Comparison of ENCODE assay signal across 15 cellular contexts in the genomic region with DNA sequence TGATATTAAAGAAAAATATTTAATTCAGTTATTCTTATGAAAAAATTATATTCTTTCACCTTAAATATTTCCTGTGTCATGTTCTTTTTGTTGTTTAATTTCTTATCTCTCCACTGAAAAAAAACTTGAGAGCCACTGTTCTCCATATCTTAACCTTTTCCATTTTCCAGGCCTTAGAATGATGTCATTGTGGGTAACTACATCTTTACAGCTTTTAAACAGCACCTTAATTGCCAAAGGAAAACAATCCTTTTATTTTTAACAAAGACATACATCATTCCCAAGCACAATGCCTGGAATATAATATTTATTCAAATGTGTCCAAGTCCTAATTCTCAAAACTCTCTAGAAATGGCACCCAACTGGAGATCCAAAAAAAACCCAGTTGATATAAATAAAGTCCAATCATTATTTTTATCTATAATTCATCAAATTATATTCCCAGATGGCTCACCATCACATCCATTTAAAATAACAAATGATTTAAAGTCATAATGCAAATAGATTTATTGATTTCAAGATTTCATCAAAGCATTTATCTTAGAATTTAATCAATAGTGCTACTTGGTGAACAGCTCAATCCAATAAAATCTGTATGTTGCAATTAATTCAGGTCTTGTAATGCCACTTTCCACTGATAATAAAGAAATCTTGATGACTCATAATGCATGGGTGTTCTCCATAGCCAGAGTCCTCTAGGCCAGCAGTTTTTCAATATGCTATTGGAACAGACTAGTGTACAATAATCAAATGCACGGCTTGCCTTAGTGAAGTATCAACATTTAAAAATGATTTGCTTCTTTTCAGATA.
DNase-seq lines count a peak whose midpoint lies in the region; ATAC-seq and TF ChIP-seq lines count a peak whose summit lies in the region.
"Had no signal": no experiment of that assay in that cellular context is flagged by ENCODE, and none has a peak within 500 bp of the region (broad histone marks: within the 10 kb centered on the region; RNA-seq: fewer than 3 reads in every experiment).

No MANE protein-coding gene starts in this region.

- H3K56ac ChIP-seq in IMR-90 (ENCODE audit: extremely low read depth, insufficient read depth, low read length): no peak overlapping the region

- H2AFZ ChIP-seq in IMR-90 (replicated peaks; ENCODE audit: low read length, poor library complexity): no peak overlapping the region

- dilution Hi-C loops in IMR-90 (cut with HindIII; ENCODE audit: low sequenced_read_pairs, unreplicated experiment): no loop called here

- BruUV-seq in IMR-90 (replicated peaks; lab: Mats Ljungman, UMichigan): no TSS peak

- no peak for TF ChIP-seq POLR2A in IMR-90 (IDR thresholded peaks at IDR 0.05; ENCODE audit: low read depth, low read length)

- H2BK5ac ChIP-seq in IMR-90 (ENCODE audit: low read depth, low read length, poor library complexity, severe bottlenecking): no peak overlapping the region

- H3K27ac ChIP-seq in IMR-90 (ENCODE audit: insufficient read depth, low read length): no peak overlapping the region

- no peaks in the 10 kb centered on the region for H3K27me3 ChIP-seq in IMR-90 (ENCODE audit: control insufficient read depth, insufficient read depth, low read length)

- H3K9me3 ChIP-seq in IMR-90 (ENCODE audit: control insufficient read depth, insufficient read depth, low read length): no peaks in the 10 kb centered on the region

- no peak overlapping the region for H3K4ac ChIP-seq in IMR-90 (ENCODE audit: low read depth, low read length)

- no peaks in the 10 kb centered on the region for H3K36me3 ChIP-seq in IMR-90 (ENCODE audit: control insufficient read depth, insufficient read depth, low read length)

- in situ Hi-C loops in IMR-90 (cut with MboI; ENCODE audit: low sequenced_read_pairs): no loop called here

- H3K4me3 ChIP-seq in IMR-90 (ENCODE audit: insufficient read depth, low read depth, low read length): no peak overlapping the region
- H3K4me3 ChIP-seq in choroid plexus epithelial cell (ENCODE audit: low read depth, low read length): no peak overlapping the region

- intact Hi-C loops in IMR-90 (cut with micrococcal nuclease) (no loop called here), left colon (cut with DNase I, micrococcal nuclease) (no loop called here)

- no peaks in the 10 kb centered on the region for H4K20me1 ChIP-seq in IMR-90 (ENCODE audit: insufficient read depth, low read length)

- H4K8ac ChIP-seq in IMR-90 (ENCODE audit: low read depth in 2 of 2, low read length in 2 of 2): no peak overlapping the region

- no peak for TF ChIP-seq RAD21 in IMR-90 (IDR thresholded peaks at IDR 0.05; ENCODE audit: low read length)

- CTCF ChIA-PET in IMR-90 (lab: Yijun Ruan, JAX): interaction anchor here (0.6 kb wide), 1 partner anchor 268 kb away, joined by 3 read pairs; no protein-coding TSS in a partner anchor

- DNase-seq in ELR (ENCODE audit: low read depth): peak; percentile 31
- DNase-seq in IMR-90: peak; percentile 31
- peak; percentile 35 for DNase-seq in choroid plexus epithelial cell (ENCODE audit: low read depth)
- DNase-seq in left colon: no peak
- DNase-seq in SHP77 (lab: John Stamatoyannopoulos, UW): no peak
- DNase-seq in activated CD4-positive, CD25-positive, alpha-beta regulatory T cell treated with anti-CD3 and anti-CD28 coated beads, Interleukin-2, amount 50 U/mL, for 72 hours: no peak
- DNase-seq: CD4-positive, CD25-positive, alpha-beta regulatory T cell; DMS53; H9; KG1; NCI-H1048; NCI-H1436 treated with DMSO at 0.1 percent for 48 hours; NCI-H2029 treated with DMSO at 0.1 percent for 48 hours; NCI-H510A had no signal

- H3K23ac ChIP-seq in IMR-90 (ENCODE audit: low read depth, low read length): no peak overlapping the region

- no peak overlapping the region for H3K18ac ChIP-seq in IMR-90 (ENCODE audit: low read depth, low read length)

- no peaks in the 10 kb centered on the region for H3K9me1 ChIP-seq in IMR-90 (ENCODE audit: insufficient read depth, low read length)

- H2AK9ac ChIP-seq in IMR-90 (replicated peaks; ENCODE audit: low read depth, low read length, poor library complexity): no peak overlapping the region

- H3K4me1 ChIP-seq in IMR-90 (ENCODE audit: control insufficient read depth, insufficient read depth, low read length): peaks cover 2% of the 10 kb centered on the region; the same call in 1 of the 2 replicates

- H3K9ac ChIP-seq in IMR-90 (ENCODE audit: low read depth, low read length): no peak overlapping the region

- H2BK15ac ChIP-seq in IMR-90 (ENCODE audit: low read depth, low read length): no peak overlapping the region

- no peak overlapping the region for H2BK20ac ChIP-seq in IMR-90 (ENCODE audit: low read depth, low read length)

- no peak overlapping the region for H4K5ac ChIP-seq in IMR-90 (ENCODE audit: low read depth, low read length)

- H2BK120ac ChIP-seq in IMR-90 (ENCODE audit: low read depth, low read length): no peak overlapping the region

- H2AK5ac ChIP-seq in IMR-90 (ENCODE audit: low read depth, low read length): no peak overlapping the region

- TF ChIP-seq CTCF in IMR-90 (conservative IDR thresholded peaks at IDR 0.05; ENCODE audit: low read depth, low read length) (no peak), choroid plexus epithelial cell (conservative IDR thresholded peaks at IDR 0.05; ENCODE audit: low read depth, low read length) (no peak)

- ATAC-seq in IMR-90 (ENCODE audit: low read depth): peak; percentile 29; the same call in 1 of the 2 replicates
- ATAC-seq in left colon: peak; percentile 54
- no peak for ATAC-seq in GM21723 (IDR thresholded peaks at IDR 0.05; ENCODE audit: unreplicated experiment)

- POLR2A ChIA-PET in IMR-90 (lab: Charles Lee; ENCODE audit: unreplicated experiment): no interaction called here

- H3K4me2 ChIP-seq in IMR-90 (ENCODE audit: low read depth, low read length): no peak overlapping the region

- no peaks in the 10 kb centered on the region for H3K79me1 ChIP-seq in IMR-90 (ENCODE audit: low read depth in 1 of 2, low read length in 2 of 2)

- no peak overlapping the region for H4K91ac ChIP-seq in IMR-90 (ENCODE audit: insufficient read depth, low read depth, low read length)

- WGBS in IMR-90 (ENCODE audit: extremely low coverage in 2 of 2, insufficient read length in 1 of 2), 2 experiments: no CpG with 5 or more reads among the region's 1 CpG

- no peak overlapping the region for H3K14ac ChIP-seq in IMR-90 (replicated peaks; ENCODE audit: low read depth, low read length)

TF ChIP-seq in IMR-90, 13 proteins besides CTCF, POLR2A, EP300 and RAD21:
- TF ChIP-seq RCOR1 (IDR thresholded peaks at IDR 0.05; ENCODE audit: insufficient replicate concordance, low read length) (no peak), CHD1 (IDR thresholded peaks at IDR 0.05; ENCODE audit: low read depth, low read length) (no peak), NFE2L2 (IDR thresholded peaks at IDR 0.05; ENCODE audit: low read depth, low read length) (no peak), MAZ (IDR thresholded peaks at IDR 0.05; ENCODE audit: borderline replicate concordance, low read depth, low read length) (no peak), MAFK (IDR thresholded peaks at IDR 0.05; ENCODE audit: low read depth, low read length) (no peak), FOS (IDR thresholded peaks at IDR 0.05; ENCODE audit: low read depth, low read length) (peak; percentile 56; the same call in 1 of the 2 replicates), RFX5 (IDR thresholded peaks at IDR 0.05; ENCODE audit: low read depth, low read length) (no peak), BHLHE40 (IDR thresholded peaks at IDR 0.05; ENCODE audit: low read depth, low read length) (no peak; the same call in 1 of the 2 replicates), CEBPB (IDR thresholded peaks at IDR 0.05; ENCODE audit: low read depth, low read length) (peak; percentile 51; the same call in 1 of the 2 replicates)
- TF ChIP-seq, protein P1, sequence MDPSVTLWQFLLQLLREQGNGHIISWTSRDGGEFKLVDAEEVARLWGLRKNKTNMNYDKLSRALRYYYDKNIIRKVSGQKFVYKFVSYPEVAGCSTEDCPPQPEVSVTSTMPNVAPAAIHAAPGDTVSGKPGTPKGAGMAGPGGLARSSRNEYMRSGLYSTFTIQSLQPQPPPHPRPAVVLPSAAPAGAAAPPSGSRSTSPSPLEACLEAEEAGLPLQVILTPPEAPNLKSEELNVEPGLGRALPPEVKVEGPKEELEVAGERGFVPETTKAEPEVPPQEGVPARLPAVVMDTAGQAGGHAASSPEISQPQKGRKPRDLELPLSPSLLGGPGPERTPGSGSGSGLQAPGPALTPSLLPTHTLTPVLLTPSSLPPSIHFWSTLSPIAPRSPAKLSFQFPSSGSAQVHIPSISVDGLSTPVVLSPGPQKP (IDR thresholded peaks at IDR 0.05; ENCODE audit: borderline replicate concordance, low read depth, low read length): no peak
- TF ChIP-seq, protein P2, sequence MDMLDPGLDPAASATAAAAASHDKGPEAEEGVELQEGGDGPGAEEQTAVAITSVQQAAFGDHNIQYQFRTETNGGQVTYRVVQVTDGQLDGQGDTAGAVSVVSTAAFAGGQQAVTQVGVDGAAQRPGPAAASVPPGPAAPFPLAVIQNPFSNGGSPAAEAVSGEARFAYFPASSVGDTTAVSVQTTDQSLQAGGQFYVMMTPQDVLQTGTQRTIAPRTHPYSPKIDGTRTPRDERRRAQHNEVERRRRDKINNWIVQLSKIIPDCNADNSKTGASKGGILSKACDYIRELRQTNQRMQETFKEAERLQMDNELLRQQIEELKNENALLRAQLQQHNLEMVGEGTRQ (IDR thresholded peaks at IDR 0.05; ENCODE audit: low read depth, low read length): no peak

Comparison
In these comparisons a context has a peak if more than half of its experiments do, and no peak if none do; other contexts are left out.
1. DNase-seq: peak in ELR (single experiment), IMR-90 (single experiment) and choroid plexus epithelial cell (single experiment); none in left colon (0 of 2), SHP77 (0 of 2) and activated CD4-positive, CD25-positive, alpha-beta regulatory T cell treated with anti-CD3 and anti-CD28 coated beads, Interleukin-2, amount 50 U/mL, for 72 hours (single experiment).